ENCODE assay signal across 20 cellular contexts in genomic region chr7:92042056-92042737, GRCh38.
DNase-seq lines count a peak whose midpoint lies in the region; ATAC-seq and TF ChIP-seq lines count a peak whose summit lies in the region.
"Had no signal": no experiment of that assay in that cellular context is flagged by ENCODE, and none has a peak within 500 bp of the region (broad histone marks: within the 10 kb centered on the region; RNA-seq: fewer than 3 reads in every experiment).

No MANE protein-coding gene starts in this region.

- POLR2A ChIA-PET in OCI-LY7 (lab: Charles Lee), result interaction anchor here (0.6 to 0.9 kb wide), 2 partner anchors 12 to 39 kb away, joined by 4 read pairs; no protein-coding TSS in a partner anchor

- H4K20me1 ChIP-seq in OCI-LY7 (ENCODE audit: insufficient read depth, low read length), result no peaks in the 10 kb centered on the region

- H3K9ac ChIP-seq in skeletal muscle tissue (ENCODE audit: low read depth in 1 of 3, low read length in 3 of 3), result peak overlapping the region in 1 of 3 donors; percentile 16
- H3K9ac ChIP-seq: KMS-11 had no signal

- TSS peak; percentile 20 for BruUV-seq in OCI-LY7 (replicated peaks; lab: Mats Ljungman, UMichigan)

- peak; percentile 97 for ATAC-seq in left colon
- ATAC-seq in GM18867 (IDR thresholded peaks at IDR 0.05; ENCODE audit: unreplicated experiment), result no peak
- ATAC-seq: CD8-positive, alpha-beta T cell; GM23338; naive thymus-derived CD4-positive, alpha-beta T cell had no signal

- H3K27ac ChIP-seq in OCI-LY7 (ENCODE audit: low read depth, low read length, poor library complexity, severe bottlenecking) (no peak overlapping the region), skeletal muscle tissue (ENCODE audit: low read depth, low read length) (peak overlapping the region; percentile 65)
- H3K27ac ChIP-seq: KMS-11 had no signal

- no peaks in the 10 kb centered on the region for H3K27me3 ChIP-seq in skeletal muscle tissue (ENCODE audit: control insufficient read depth in 3 of 3, insufficient read depth in 3 of 3, low read length in 3 of 3)
- H3K27me3 ChIP-seq: esophagus squamous epithelium had no signal

- H3K4me2 ChIP-seq in OCI-LY7 (ENCODE audit: low read length), result no peak overlapping the region
- H3K4me2 ChIP-seq: GM23338, KMS-11 had no signal

- H3K9me3 ChIP-seq in OCI-LY7 (ENCODE audit: low read length), result no peaks in the 10 kb centered on the region
- no peaks in the 10 kb centered on the region for H3K9me3 ChIP-seq in skeletal muscle tissue (ENCODE audit: control insufficient read depth in 3 of 3, low read length in 3 of 3)
- H3K9me3 ChIP-seq: esophagus squamous epithelium had no signal

- H3K9me2 ChIP-seq in OCI-LY7 (ENCODE audit: insufficient read depth, low read length), result no peaks in the 10 kb centered on the region

- H3K36me3 ChIP-seq in OCI-LY7 (ENCODE audit: insufficient read depth, low read length) (peaks cover 48% of the 10 kb centered on the region), skeletal muscle tissue (ENCODE audit: control insufficient read depth in 3 of 3, insufficient read depth in 3 of 3, low read length in 3 of 3) (peaks cover 7 to 36% (median 33%) of the 10 kb centered on the region in 3 donors)

- H3K79me2 ChIP-seq in OCI-LY7 (ENCODE audit: insufficient read depth, low read depth, low read length), result no peaks in the 10 kb centered on the region

- intact Hi-C loops in OCI-LY7 (cut with micrococcal nuclease; ENCODE audit: unreplicated experiment), result no loop called here
- intact Hi-C loops in left colon (cut with DNase I, micrococcal nuclease), result no loop called here

- H3K4me1 ChIP-seq in OCI-LY7 (ENCODE audit: insufficient read depth, low read length, poor library complexity, severe bottlenecking) (no peaks in the 10 kb centered on the region), skeletal muscle tissue (ENCODE audit: control insufficient read depth in 3 of 3, insufficient read depth in 3 of 3, low read length in 3 of 3) (peaks cover 0 to 17% (median 7%) of the 10 kb centered on the region in 3 donors)
- H3K4me1 ChIP-seq: esophagus squamous epithelium had no signal

- H3K4me3 ChIP-seq in OCI-LY7 (ENCODE audit: low read depth, low read length, poor library complexity, severe bottlenecking) (no peak overlapping the region), skeletal muscle tissue (ENCODE audit: low read length in 3 of 3) (no peak overlapping the region)
- H3K4me3 ChIP-seq: esophagus squamous epithelium, GM23338 had no signal

- no peak overlapping the region for H2AFZ ChIP-seq in OCI-LY7 (ENCODE audit: low read length)
- H2AFZ ChIP-seq: GM23338 had no signal

- CTCF ChIA-PET in OCI-LY7 (lab: Charles Lee; ENCODE audit: unreplicated experiment), result no interaction called here

- DNase-seq in DMS53 (lab: John Stamatoyannopoulos, UW), result peak; percentile 97
- DNase-seq in OCI-LY7 (ENCODE audit: low spot score), result no peak
- peak; percentile 65 to 78 for DNase-seq in left colon
- DNase-seq in OCI-M1 (lab: John Stamatoyannopoulos, UW), result no peak
- DNase-seq in stimulated activated CD4-positive, alpha-beta T cell treated with anti-CD3 and anti-CD28 coated beads, Interleukin-1b, Interleukin-23, amount 100 ng/mL, for 48 hours, result no peak
- DNase-seq: activated CD8-positive, alpha-beta memory T cell treated with anti-CD3 and anti-CD28 coated beads, Interleukin-2, amount 50 U/mL, for 48 hours; activated gamma-delta T cell; amygdala; CD8-positive, alpha-beta T cell; effector memory CD4-positive, alpha-beta T cell; esophagus squamous epithelium; naive thymus-derived CD4-positive, alpha-beta T cell; NCI-H2029; NCI-H446; posterior cingulate gyrus; SHP77 had no signal

- no peak for TF ChIP-seq CTCF in OCI-LY7 (conservative IDR thresholded peaks at IDR 0.05; ENCODE audit: low read length)

Comparison
In these comparisons a context has a peak if more than half of its experiments do, and no peak if none do; other contexts are left out.
1. DNase-seq: peak in DMS53 (single experiment) and left colon (2 of 2); none in OCI-LY7 (single experiment), OCI-M1 (single experiment) and stimulated activated CD4-positive, alpha-beta T cell treated with anti-CD3 and anti-CD28 coated beads, Interleukin-1b, Interleukin-23, amount 100 ng/mL, for 48 hours (single experiment).